ENCODE assay signal across 11 cellular contexts in genomic region chr11:87548797-87549196, GRCh38.
"Had no signal": no experiment of that assay in that cellular context is flagged by ENCODE, and none has a peak within 500 bp of the region (broad histone marks: within the 10 kb centered on the region; RNA-seq: fewer than 3 reads in every experiment).

No MANE protein-coding gene starts in this region.

- DNase-seq: GM23248, GOT3, H7, H9, HCEC 1CT, HFFc6 had no signal

- H3K27ac ChIP-seq: GM23248 had no signal

- H3K4me3 ChIP-seq: GM23248, GM23338, HAP-1 had no signal

- H3K4me2 ChIP-seq: GM23338 had no signal

- H3K4me1 ChIP-seq: HAP-1 had no signal

- H2AFZ ChIP-seq: GM23248, GM23338 had no signal

- H3K9ac ChIP-seq: GM23248 had no signal

- FAIRE-seq: H1, H54 had no signal

- H3K36me3 ChIP-seq: HAP-1 had no signal

- H3K9me3 ChIP-seq: HAP-1 had no signal

- ATAC-seq: GM23338, HCT116 had no signal
